In the genomic region with DNA sequence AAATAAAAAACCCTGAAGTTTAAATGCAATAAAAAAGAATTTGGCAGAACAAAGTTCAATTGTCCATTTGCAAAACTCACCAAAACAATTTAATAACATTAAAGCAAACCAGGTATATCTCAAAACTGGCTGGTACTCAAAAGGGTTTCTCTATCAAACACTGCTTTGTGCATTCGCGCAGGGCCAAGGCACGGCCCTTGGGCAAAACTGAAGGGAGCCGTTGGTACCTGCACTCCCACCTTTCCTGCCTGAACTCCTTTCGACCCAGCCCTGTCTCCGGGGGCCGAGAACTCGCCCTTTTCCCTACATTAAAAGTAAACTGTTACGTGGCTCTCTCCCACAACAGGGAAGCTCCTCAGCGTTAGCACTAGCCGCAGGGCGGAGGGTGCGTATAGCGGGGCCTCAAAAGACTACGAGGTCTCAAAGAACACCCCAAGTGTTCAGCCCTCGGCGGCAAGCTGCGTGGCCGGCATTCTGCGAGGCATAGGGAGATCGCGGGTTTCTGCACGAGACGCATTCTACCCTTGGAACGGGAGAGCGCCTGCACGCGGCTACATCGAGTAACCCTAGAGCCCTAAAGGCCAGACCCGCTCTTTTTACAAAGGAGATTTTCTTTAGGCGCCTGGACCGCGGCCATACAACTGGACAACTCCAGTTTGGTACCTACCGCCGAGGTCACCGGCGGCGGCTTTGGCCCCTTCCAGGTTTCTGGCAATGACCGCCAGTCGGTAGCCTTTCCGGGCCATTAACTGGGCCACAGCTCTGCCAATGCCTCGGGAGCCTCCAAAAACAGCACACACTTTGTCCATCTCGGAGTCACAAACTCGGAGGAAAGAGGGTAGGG, we compare ENCODE assay signal across 8 cellular contexts. TPM values are rescaled to one million over a fixed set of nuclear protein-coding genes. Genes with fewer than 3 reads are reported as not detected.
DNase-seq lines count a peak whose midpoint lies in the region; ATAC-seq, FAIRE-seq and TF ChIP-seq lines count a peak whose summit lies in the region.

No MANE protein-coding gene starts in this region.

- peak overlapping the region; percentile 78 for H3K4me2 ChIP-seq in A549

- peaks cover 32% of the 10 kb centered on the region; the same call in 2 of the 3 replicates for H3K4me1 ChIP-seq in A549
- H3K4me1 ChIP-seq in endocrine pancreas (ENCODE audit: control insufficient read depth, insufficient read depth, low read length): peaks cover 24% of the 10 kb centered on the region

- peaks cover 4% of the 10 kb centered on the region for H3K36me3 Mint-ChIP-seq in activated CD4-positive, alpha-beta memory T cell treated with anti-CD3 and anti-CD28 coated beads, Interleukin-2, amount 10 ng/mL, durations not matched to agents 7 days and 5 days (ENCODE audit: low read depth)
- H3K36me3 Mint-ChIP-seq in mesothelial cell of epicardium: peaks cover 3% of the 10 kb centered on the region

- peak overlapping the region; percentile 96 for H3K9ac ChIP-seq in endocrine pancreas (ENCODE audit: control insufficient read depth, insufficient read depth, low read length)

- H3K36me3 ChIP-seq in endocrine pancreas (ENCODE audit: control insufficient read depth, insufficient read depth, low read length): no peaks in the 10 kb centered on the region

- H3K4me1 Mint-ChIP-seq in activated CD4-positive, alpha-beta memory T cell treated with anti-CD3 and anti-CD28 coated beads, Interleukin-2, amount 10 ng/mL, durations not matched to agents 7 days and 5 days: peaks cover 27% of the 10 kb centered on the region
- H3K4me1 Mint-ChIP-seq in mesothelial cell of epicardium: peaks cover 37% of the 10 kb centered on the region

- no peaks in the 10 kb centered on the region for H3K9me3 Mint-ChIP-seq in activated CD4-positive, alpha-beta memory T cell treated with anti-CD3 and anti-CD28 coated beads, Interleukin-2, amount 10 ng/mL, durations not matched to agents 7 days and 5 days
- no peaks in the 10 kb centered on the region for H3K9me3 Mint-ChIP-seq in mesothelial cell of epicardium

- H3K27ac ChIP-seq in A549: peak overlapping the region; percentile 93 to 95

- no peak for TF ChIP-seq EP300 in A549 (IDR thresholded peaks at IDR 0.05)

- DNase-seq in A549 (ENCODE audit: low read depth in 1 of 2, low spot score in 1 of 2) (peak in 1 of 2 experiments; percentile 66), NCI-H510A (lab: John Stamatoyannopoulos, UW) (peak; percentile 23), mesothelial cell of epicardium (ENCODE audit: low spot score in 2 of 2, unreplicated experiment in 2 of 2) (peak; percentile 27 to 66)
- peak; percentile 63 for DNase-seq in activated CD4-positive, alpha-beta memory T cell treated with anti-CD3 and anti-CD28 coated beads, Interleukin-2, amount 10 ng/mL, durations not matched to agents 7 days and 5 days
- DNase-seq in stimulated activated CD8-positive, alpha-beta memory T cell treated with anti-CD3 and anti-CD28 coated beads, Interleukin-15, amount 100 ng/mL, for 48 hours (ENCODE audit: low read depth in 2 of 2): peak; percentile 26 to 33

- POLR2A ChIA-PET in A549 (lab: Yijun Ruan, JAX): interaction anchor here (0.7 to 1.7 kb wide), 26 partner anchors 10 to 969 kb away, joined by 3 to 12 read pairs (median 4); no protein-coding TSS in a partner anchor
- POLR2A ChIA-PET in activated CD4-positive, alpha-beta memory T cell treated with anti-CD3 and anti-CD28 coated beads, Interleukin-2, amount 10 ng/mL, durations not matched to agents 7 days and 5 days (lab: Charles Lee): interaction anchor here (0.6 to 2.3 kb wide), 8 partner anchors 9 to 691 kb away, joined by 3 to 15 read pairs (median 3); partner anchors contain the start of genes CLCN3, DDX60 and DDX60L

- TF ChIP-seq POLR2A in A549 (IDR thresholded peaks at IDR 0.05; ENCODE audit: low read length): 0 out of 2 replicates have a peak, but pooled peaks have one; percentile 10

- CTCF ChIA-PET in A549 (lab: Yijun Ruan, JAX): interaction anchor here (0.6 to 2.9 kb wide), 14 partner anchors 9 to 557 kb away, joined by 3 to 11 read pairs (median 4); no protein-coding TSS in a partner anchor
- CTCF ChIA-PET in activated CD4-positive, alpha-beta memory T cell treated with anti-CD3 and anti-CD28 coated beads, Interleukin-2, amount 10 ng/mL, durations not matched to agents 7 days and 5 days (lab: Charles Lee): interaction anchor here (0.7 to 4.1 kb wide), 29 partner anchors 9 to 860 kb away, joined by 3 to 35 read pairs (median 4); partner anchors contain the start of genes DDX60L, HPF1 and NEK1

- H3K27me3 ChIP-seq in endocrine pancreas (ENCODE audit: control insufficient read depth, insufficient read depth, low read length): no peaks in the 10 kb centered on the region

- TF ChIP-seq CTCF in A549 (IDR thresholded peaks at IDR 0.05) (peak; percentile 29; the same call in 1 of the 3 replicates), mesothelial cell of epicardium (IDR thresholded peaks at IDR 0.05; ENCODE audit: unreplicated experiment) (no peak)

- no peak for FAIRE-seq in A549 (lab: Jason Lieb, UNC)

- H3K4me3 ChIP-seq in A549: peak overlapping the region; percentile 80
- H3K4me3 ChIP-seq in endocrine pancreas (ENCODE audit: control insufficient read depth, insufficient read depth, low read length): peak overlapping the region; percentile 67

- H3K9me3 ChIP-seq in A549 (no peaks in the 10 kb centered on the region), endocrine pancreas (ENCODE audit: control insufficient read depth, low read length) (no peaks in the 10 kb centered on the region)

- peak overlapping the region; percentile 95 for H3K4me3 Mint-ChIP-seq in activated CD4-positive, alpha-beta memory T cell treated with anti-CD3 and anti-CD28 coated beads, Interleukin-2, amount 10 ng/mL, durations not matched to agents 7 days and 5 days
- peak overlapping the region; percentile 93 for H3K4me3 Mint-ChIP-seq in mesothelial cell of epicardium

- no peak for TF ChIP-seq RAD21 in A549 (conservative IDR thresholded peaks at IDR 0.05 in 1 of 2, IDR thresholded peaks at IDR 0.05 in 1 of 2)

- H3K27me3 Mint-ChIP-seq in activated CD4-positive, alpha-beta memory T cell treated with anti-CD3 and anti-CD28 coated beads, Interleukin-2, amount 10 ng/mL, durations not matched to agents 7 days and 5 days: no peaks in the 10 kb centered on the region
- H3K27me3 Mint-ChIP-seq in mesothelial cell of epicardium (ENCODE audit: low read depth): no peaks in the 10 kb centered on the region

- H3K27ac Mint-ChIP-seq in activated CD4-positive, alpha-beta memory T cell treated with anti-CD3 and anti-CD28 coated beads, Interleukin-2, amount 10 ng/mL, durations not matched to agents 7 days and 5 days: peak overlapping the region; percentile 87
- H3K27ac Mint-ChIP-seq in mesothelial cell of epicardium: peak overlapping the region; percentile 99

- WGBS in A549 (ENCODE audit: missing lambda C conversion rate): 2% methylated on average over 29 of the region's 44 CpGs

- ATAC-seq in A549: peak; percentile 57 to 73
- peak; percentile 16 for ATAC-seq in GM18508 (IDR thresholded peaks at IDR 0.05; ENCODE audit: insufficient read depth, unreplicated experiment)
- peak; percentile 28 for ATAC-seq in HG03064 (IDR thresholded peaks at IDR 0.05; ENCODE audit: low read depth, unreplicated experiment)

TF ChIP-seq in A549, 52 proteins besides CTCF, POLR2A, EP300 and RAD21 (continues in another document):
- TF ChIP-seq ESRRA (IDR thresholded peaks at IDR 0.05; ENCODE audit: borderline replicate concordance, low read length) (no peak), HOXA7 (CRISPR knock-in tag; IDR thresholded peaks at IDR 0.05) (no peak), MAFK (IDR thresholded peaks at IDR 0.05; ENCODE audit: partially characterized antibody) (no peak), TP53 (CRISPR knock-in tag; IDR thresholded peaks at IDR 0.05) (no peak), HDAC2 (IDR thresholded peaks at IDR 0.05) (no peak)
- TF ChIP-seq, protein P1, sequence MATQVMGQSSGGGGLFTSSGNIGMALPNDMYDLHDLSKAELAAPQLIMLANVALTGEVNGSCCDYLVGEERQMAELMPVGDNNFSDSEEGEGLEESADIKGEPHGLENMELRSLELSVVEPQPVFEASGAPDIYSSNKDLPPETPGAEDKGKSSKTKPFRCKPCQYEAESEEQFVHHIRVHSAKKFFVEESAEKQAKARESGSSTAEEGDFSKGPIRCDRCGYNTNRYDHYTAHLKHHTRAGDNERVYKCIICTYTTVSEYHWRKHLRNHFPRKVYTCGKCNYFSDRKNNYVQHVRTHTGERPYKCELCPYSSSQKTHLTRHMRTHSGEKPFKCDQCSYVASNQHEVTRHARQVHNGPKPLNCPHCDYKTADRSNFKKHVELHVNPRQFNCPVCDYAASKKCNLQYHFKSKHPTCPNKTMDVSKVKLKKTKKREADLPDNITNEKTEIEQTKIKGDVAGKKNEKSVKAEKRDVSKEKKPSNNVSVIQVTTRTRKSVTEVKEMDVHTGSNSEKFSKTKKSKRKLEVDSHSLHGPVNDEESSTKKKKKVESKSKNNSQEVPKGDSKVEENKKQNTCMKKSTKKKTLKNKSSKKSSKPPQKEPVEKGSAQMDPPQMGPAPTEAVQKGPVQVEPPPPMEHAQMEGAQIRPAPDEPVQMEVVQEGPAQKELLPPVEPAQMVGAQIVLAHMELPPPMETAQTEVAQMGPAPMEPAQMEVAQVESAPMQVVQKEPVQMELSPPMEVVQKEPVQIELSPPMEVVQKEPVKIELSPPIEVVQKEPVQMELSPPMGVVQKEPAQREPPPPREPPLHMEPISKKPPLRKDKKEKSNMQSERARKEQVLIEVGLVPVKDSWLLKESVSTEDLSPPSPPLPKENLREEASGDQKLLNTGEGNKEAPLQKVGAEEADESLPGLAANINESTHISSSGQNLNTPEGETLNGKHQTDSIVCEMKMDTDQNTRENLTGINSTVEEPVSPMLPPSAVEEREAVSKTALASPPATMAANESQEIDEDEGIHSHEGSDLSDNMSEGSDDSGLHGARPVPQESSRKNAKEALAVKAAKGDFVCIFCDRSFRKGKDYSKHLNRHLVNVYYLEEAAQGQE (IDR thresholded peaks at IDR 0.05): peak; percentile 42; the same call in 1 of the 2 replicates
- TF ChIP-seq, protein P2, sequence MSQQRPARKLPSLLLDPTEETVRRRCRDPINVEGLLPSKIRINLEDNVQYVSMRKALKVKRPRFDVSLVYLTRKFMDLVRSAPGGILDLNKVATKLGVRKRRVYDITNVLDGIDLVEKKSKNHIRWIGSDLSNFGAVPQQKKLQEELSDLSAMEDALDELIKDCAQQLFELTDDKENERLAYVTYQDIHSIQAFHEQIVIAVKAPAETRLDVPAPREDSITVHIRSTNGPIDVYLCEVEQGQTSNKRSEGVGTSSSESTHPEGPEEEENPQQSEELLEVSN (IDR thresholded peaks at IDR 0.05; ENCODE audit: borderline replicate concordance, low read depth): peak; percentile 69

RNA-seq across cellular contexts. Expression of gene CBR4, which starts 0.6 kb away (rescaled TPM):
- polyA plus RNA-seq in A549 (2011; rRNA removed) (8.5 and 8.9 TPM in 2 replicates), A549 (2017; fragmentation: RNase III; extraction: RNeasy Plus Mini Kit Qiagen cat#74134 plus additional on column Dnase treatment) (7.8 to 10.1 TPM (median 9.3 TPM) in 3 replicates)
- 0.87 and 0.97 TPM in 2 replicates for polyA plus RNA-seq in A549 (2012; cell fraction: cytosol; rRNA removed)
- 1.0 and 3.1 TPM in 2 replicates for polyA plus RNA-seq in A549 (2012; cell fraction: nucleus; rRNA removed)
- 4.5 and 5.0 TPM in 2 replicates for polyA minus RNA-seq in A549 (2011; rRNA and poly(A)+ RNA removed)
- 10 to 100 TPM; 12.7 to 14.7 TPM for total RNA-seq in activated CD4-positive, alpha-beta memory T cell treated with anti-CD3 and anti-CD28 coated beads, Interleukin-2, amount 10 ng/mL, durations not matched to agents 7 days and 5 days
- 44.9 to 46.3 TPM (median 45.8 TPM) in 3 replicates for total RNA-seq in mesothelial cell of epicardium
